In genomic region chr4:55546633-55547460, GRCh38 we compare ENCODE assay signal across 8 cellular contexts. TPM values are rescaled to one million over a fixed set of nuclear protein-coding genes. Genes with fewer than 3 reads are reported as not detected.
A peak's percentile ranks its signal among the peaks of the same experiment; 100 is the strongest.
DNase-seq lines count a peak whose midpoint lies in the region; ATAC-seq and TF ChIP-seq lines count a peak whose summit lies in the region.

CLOCK (minus strand) TSS chr4:55546909; CDS start chr4:55482785, 64,124 bp downstream.

- peak within 1 kb of the TSS; percentile 60 for H3K9ac ChIP-seq in SU-DHL-6 (ENCODE audit: low read length)

- peaks cover 2% of the 10 kb centered on the region for H3K27me3 Mint-ChIP-seq in activated naive CD8-positive, alpha-beta T cell treated with anti-CD3 and anti-CD28 coated beads, Interleukin-2, amount 50 U/mL, for 24 hours

- peak within 1 kb of the TSS; percentile 87 for H3K27ac Mint-ChIP-seq in activated naive CD8-positive, alpha-beta T cell treated with anti-CD3 and anti-CD28 coated beads, Interleukin-2, amount 50 U/mL, for 24 hours

- peaks cover 26% of the 10 kb centered on the region for H3K4me1 ChIP-seq in cardiac muscle cell (ENCODE audit: low read depth)
- peaks cover 0 to 29% (median 19%) of the 10 kb centered on the region in 4 donors for H3K4me1 ChIP-seq in transverse colon

- H3F3A ChIP-seq in SU-DHL-6 (ENCODE audit: insufficient read depth): peaks cover 7% of the 10 kb centered on the region; the same call in 1 of the 2 replicates

- H3K9me3 Mint-ChIP-seq in activated naive CD8-positive, alpha-beta T cell treated with anti-CD3 and anti-CD28 coated beads, Interleukin-2, amount 50 U/mL, for 24 hours: no peaks in the 10 kb centered on the region

- H3K9me3 ChIP-seq in SU-DHL-6 (ENCODE audit: insufficient read depth, low read length) (no peaks in the 10 kb centered on the region), cardiac muscle cell (ENCODE audit: low read depth) (no peaks in the 10 kb centered on the region), transverse colon (no peaks in the 10 kb centered on the region)

- H3K36me3 ChIP-seq in SU-DHL-6 (ENCODE audit: low read length) (no peaks in the 10 kb centered on the region), cardiac muscle cell (no peaks in the 10 kb centered on the region), transverse colon (no peaks in the 10 kb centered on the region)

- peak within 1 kb of the TSS; percentile 87 for H3K4me3 Mint-ChIP-seq in activated naive CD8-positive, alpha-beta T cell treated with anti-CD3 and anti-CD28 coated beads, Interleukin-2, amount 50 U/mL, for 24 hours

- H3K4me1 Mint-ChIP-seq in activated naive CD8-positive, alpha-beta T cell treated with anti-CD3 and anti-CD28 coated beads, Interleukin-2, amount 50 U/mL, for 24 hours: peaks cover 62% of the 10 kb centered on the region

- H3K4me3 ChIP-seq in SU-DHL-6 (ENCODE audit: insufficient read depth, low read length, poor library complexity, severe bottlenecking): peak within 1 kb of the TSS; percentile 73
- peak within 1 kb of the TSS; percentile 56 for H3K4me3 ChIP-seq in cardiac muscle cell
- H3K4me3 ChIP-seq in transverse colon: peak within 1 kb of the TSS; percentile 72 to 97 (median 90)

- no peaks in the 10 kb centered on the region for H3K36me3 Mint-ChIP-seq in activated naive CD8-positive, alpha-beta T cell treated with anti-CD3 and anti-CD28 coated beads, Interleukin-2, amount 50 U/mL, for 24 hours (ENCODE audit: low read depth)

- TF ChIP-seq CTCF in GM12872 (IDR thresholded peaks at IDR 0.05; ENCODE audit: insufficient read depth, low read depth, low read length): peak; percentile 41; the same call in 2 of the 3 replicates
- TF ChIP-seq CTCF in SU-DHL-6 (IDR thresholded peaks at IDR 0.05; ENCODE audit: insufficient read depth, low read length, poor library complexity, severe bottlenecking): peak; percentile 18
- TF ChIP-seq CTCF in cardiac muscle cell (IDR thresholded peaks at IDR 0.05; ENCODE audit: low read depth, low read length): peak; percentile 48
- TF ChIP-seq CTCF in transverse colon (IDR thresholded peaks at IDR 0.05): peak; percentile 52 to 74 (median 63)

- WGBS in transverse colon (ENCODE audit: low coverage in 1 of 2), 2 donors: 0% methylated on average over 67 of the region's 79 CpGs; no CpG with 5 or more reads in 1 of the 2 donors

- in situ Hi-C loops in transverse colon (cut with MboI; ENCODE audit: low pct_ligation_motif_present in 1 of 4, low pct_unique_long_range_greater_than_20kb in 1 of 4, low sequenced_read_pairs in 3 of 4): loop anchor here in 1 of 4 donors (25.0 kb wide), 1 partner anchor 210 kb away; the partner anchor contains the start of gene SRD5A3

- peak; percentile 74 for ATAC-seq in HG02623 (IDR thresholded peaks at IDR 0.05; ENCODE audit: unreplicated experiment)
- ATAC-seq in activated naive CD8-positive, alpha-beta T cell treated with anti-CD3 and anti-CD28 coated beads, Interleukin-2, amount 50 U/mL, for 24 hours: peak; percentile 70

- DNase-seq in NCI-H1092 treated with DMSO at 0.1 percent for 48 hours (lab: John Stamatoyannopoulos, UW) (peak; percentile 90), cardiac muscle cell (ENCODE audit: low read depth in 1 of 2, low spot score in 1 of 2) (peak; percentile 93 to 94), pons (ENCODE audit: low spot score) (peak; percentile 81), transverse colon (peak; percentile 86)
- peak; percentile 85 for DNase-seq in activated naive CD8-positive, alpha-beta T cell treated with anti-CD3 and anti-CD28 coated beads, Interleukin-2, amount 50 U/mL, for 24 hours

- 0 out of 2 replicates have a peak, but pooled peaks cover 3% of the 10 kb centered on the region for H4K20me1 ChIP-seq in SU-DHL-6 (ENCODE audit: low read depth, low read length)

- peak within 1 kb of the TSS; percentile 72 for H3K4me2 ChIP-seq in SU-DHL-6 (ENCODE audit: low read depth, low read length, poor library complexity, severe bottlenecking)

- no peak for TF ChIP-seq EP300 in transverse colon (IDR thresholded peaks at IDR 0.05; ENCODE audit: low read depth)

- H3K27ac ChIP-seq in SU-DHL-6 (ENCODE audit: low read depth, low read length) (peak within 1 kb of the TSS; percentile 44; the same call in 1 of the 2 replicates), cardiac muscle cell (peak within 1 kb of the TSS; percentile 98), transverse colon (peak within 1 kb of the TSS; percentile 97 to 100 (median 98))

- intact Hi-C loops in transverse colon (cut with DNase I; ENCODE audit: low total_unique reads): loop anchor here (5.0 kb wide), 1 partner anchor 200 kb away; the partner anchor contains the start of gene SRD5A3

- H3K79me2 ChIP-seq in SU-DHL-6 (ENCODE audit: insufficient read depth, low read length): no peaks in the 10 kb centered on the region

- TF ChIP-seq POLR2A in transverse colon (IDR thresholded peaks at IDR 0.05): peak; percentile 65

- H3K9me2 ChIP-seq in SU-DHL-6 (replicated peaks; ENCODE audit: insufficient read depth, low read length): no peaks in the 10 kb centered on the region

- H3K27me3 ChIP-seq in SU-DHL-6 (ENCODE audit: low read length) (no peaks in the 10 kb centered on the region), cardiac muscle cell (no peaks in the 10 kb centered on the region), transverse colon (no peaks in the 10 kb centered on the region)

- H2AFZ ChIP-seq in SU-DHL-6 (ENCODE audit: low read depth, low read length, severe bottlenecking): peak within 1 kb of the TSS; percentile 84

RNA-seq across cellular contexts. Expression of gene CLOCK, which starts in this region (rescaled TPM):
- total RNA-seq in cardiac muscle cell (10.2 and 15.3 TPM in 2 replicates), transverse colon (10 to 100 TPM in 3 of 4 donors, 1 to 10 TPM in 1; 6.7 to 19.7 (median 16.9) TPM)
- polyA plus RNA-seq in cardiac muscle cell: 9.2 and 10.0 TPM in 2 replicates

Comparison
In these comparisons a context has a peak if more than half of its experiments do, and no peak if none do; other contexts are left out.
1. Peak in every context shown above with its lines: DNase-seq, ATAC-seq, H3K4me3 ChIP-seq and H3K27ac ChIP-seq.
2. H3K27ac ChIP-seq: peak in every context shown above with its lines; median percentile 98 in transverse colon; 98 in cardiac muscle cell; 44 in SU-DHL-6.